8 cellular contexts compared by ENCODE assay signal in genomic region chr11:56841210-56841810, GRCh38.
DNase-seq lines count a peak whose midpoint lies in the region; ATAC-seq and TF ChIP-seq lines count a peak whose summit lies in the region.

No MANE protein-coding gene starts in this region.

- H3K4me1 ChIP-seq in heart left ventricle, result no peaks in the 10 kb centered on the region

- no peaks in the 10 kb centered on the region for H3K36me3 ChIP-seq in heart left ventricle

- intact Hi-C loops in activated naive CD4-positive, alpha-beta T cell treated with anti-CD3 and anti-CD28 coated beads for 36 hours (cut with micrococcal nuclease), result loop anchor here (1.0 to 5.0 kb wide), 5 partner anchors 275 to 616 kb away; no protein-coding TSS in a partner anchor
- intact Hi-C loops in activated T-helper 1 cell treated with anti-CD3 and anti-CD28 coated beads, Interleukin-12 subunit alpha, Interleukin-12 subunit beta, Interleukin-2, Interleukin-4 antibody, amounts not matched to agents 30 ng/mL and 10 ng/mL and 1 ng/mL, durations not matched to agents 14 hours and 24 hours and 36 hours (cut with micrococcal nuclease), result loop anchor here (1.0 kb wide), 1 partner anchor 408 kb away; no protein-coding TSS in a partner anchor
- intact Hi-C loops in heart left ventricle (cut with DNase I), result loop anchor here (1.0 to 10.0 kb wide), 13 partner anchors 63 to 513 kb away; no protein-coding TSS in a partner anchor

- no peaks in the 10 kb centered on the region for H3K9me3 Mint-ChIP-seq in activated naive CD4-positive, alpha-beta T cell treated with anti-CD3 and anti-CD28 coated beads for 36 hours
- no peaks in the 10 kb centered on the region for H3K9me3 Mint-ChIP-seq in activated T-helper 1 cell treated with anti-CD3 and anti-CD28 coated beads, Interleukin-12 subunit alpha, Interleukin-12 subunit beta, Interleukin-2, Interleukin-4 antibody, amounts not matched to agents 30 ng/mL and 10 ng/mL and 1 ng/mL, durations not matched to agents 14 hours and 24 hours and 36 hours

- H3K36me3 Mint-ChIP-seq in activated naive CD4-positive, alpha-beta T cell treated with anti-CD3 and anti-CD28 coated beads for 36 hours (ENCODE audit: low read depth), result no peaks in the 10 kb centered on the region
- H3K36me3 Mint-ChIP-seq in activated T-helper 1 cell treated with anti-CD3 and anti-CD28 coated beads, Interleukin-12 subunit alpha, Interleukin-12 subunit beta, Interleukin-2, Interleukin-4 antibody, amounts not matched to agents 30 ng/mL and 10 ng/mL and 1 ng/mL, durations not matched to agents 14 hours and 24 hours and 36 hours (ENCODE audit: low read depth), result no peaks in the 10 kb centered on the region

- no peak overlapping the region for H3K4me3 ChIP-seq in heart left ventricle

- peak; percentile 59 for DNase-seq in activated naive CD4-positive, alpha-beta T cell treated with anti-CD3 and anti-CD28 coated beads for 36 hours
- DNase-seq in activated naive CD4-positive, alpha-beta T cell (lab: John Stamatoyannopoulos, UW), result no peak
- DNase-seq in NCI-H2196 (lab: John Stamatoyannopoulos, UW; ENCODE audit: unreplicated experiment) (peak; percentile 41), heart left ventricle (peak in 3 of 5 donors; percentile 10 to 25 (median 22)), retina (peak; percentile 70)
- peak; percentile 7 for DNase-seq in activated T-helper 1 cell treated with anti-CD3 and anti-CD28 coated beads, Interleukin-12 subunit alpha, Interleukin-12 subunit beta, Interleukin-2, Interleukin-4 antibody, amounts not matched to agents 30 ng/mL and 10 ng/mL and 1 ng/mL, durations not matched to agents 14 hours and 24 hours and 36 hours (ENCODE audit: low spot score)

- CTCF ChIA-PET in activated naive CD4-positive, alpha-beta T cell treated with anti-CD3 and anti-CD28 coated beads for 36 hours (lab: Charles Lee), result interaction anchor here (0.6 to 5.5 kb wide), 17 partner anchors 22 to 677 kb away, joined by 3 to 48 read pairs (median 3); no protein-coding TSS in a partner anchor

- peaks cover 14% of the 10 kb centered on the region for H3K27me3 Mint-ChIP-seq in activated naive CD4-positive, alpha-beta T cell treated with anti-CD3 and anti-CD28 coated beads for 36 hours (ENCODE audit: low read depth)
- peaks cover 6% of the 10 kb centered on the region for H3K27me3 Mint-ChIP-seq in activated T-helper 1 cell treated with anti-CD3 and anti-CD28 coated beads, Interleukin-12 subunit alpha, Interleukin-12 subunit beta, Interleukin-2, Interleukin-4 antibody, amounts not matched to agents 30 ng/mL and 10 ng/mL and 1 ng/mL, durations not matched to agents 14 hours and 24 hours and 36 hours (ENCODE audit: insufficient read depth)

- no peak for TF ChIP-seq POLR2A in heart left ventricle (IDR thresholded peaks at IDR 0.05)

- H3K4me3 Mint-ChIP-seq in activated naive CD4-positive, alpha-beta T cell treated with anti-CD3 and anti-CD28 coated beads for 36 hours, result no peak overlapping the region
- no peak overlapping the region for H3K4me3 Mint-ChIP-seq in activated T-helper 1 cell treated with anti-CD3 and anti-CD28 coated beads, Interleukin-12 subunit alpha, Interleukin-12 subunit beta, Interleukin-2, Interleukin-4 antibody, amounts not matched to agents 30 ng/mL and 10 ng/mL and 1 ng/mL, durations not matched to agents 14 hours and 24 hours and 36 hours

- H3K27ac ChIP-seq in heart left ventricle, result no peak overlapping the region

- peak; percentile 45 to 81 (median 70) for TF ChIP-seq CTCF in heart left ventricle (IDR thresholded peaks at IDR 0.05)

- no peak overlapping the region for H3K27ac Mint-ChIP-seq in activated naive CD4-positive, alpha-beta T cell treated with anti-CD3 and anti-CD28 coated beads for 36 hours
- no peak overlapping the region for H3K27ac Mint-ChIP-seq in activated T-helper 1 cell treated with anti-CD3 and anti-CD28 coated beads, Interleukin-12 subunit alpha, Interleukin-12 subunit beta, Interleukin-2, Interleukin-4 antibody, amounts not matched to agents 30 ng/mL and 10 ng/mL and 1 ng/mL, durations not matched to agents 14 hours and 24 hours and 36 hours

- ATAC-seq in HG02642 (IDR thresholded peaks at IDR 0.05; ENCODE audit: poor library complexity, unreplicated experiment) (peak; percentile 61), heart left ventricle (peak in 1 of 4 donors; percentile 66), HG03108 (IDR thresholded peaks at IDR 0.05; ENCODE audit: unreplicated experiment) (no peak)

- H3K4me1 Mint-ChIP-seq in activated naive CD4-positive, alpha-beta T cell treated with anti-CD3 and anti-CD28 coated beads for 36 hours (ENCODE audit: low read depth), result no peaks in the 10 kb centered on the region
- peaks cover 5% of the 10 kb centered on the region for H3K4me1 Mint-ChIP-seq in activated T-helper 1 cell treated with anti-CD3 and anti-CD28 coated beads, Interleukin-12 subunit alpha, Interleukin-12 subunit beta, Interleukin-2, Interleukin-4 antibody, amounts not matched to agents 30 ng/mL and 10 ng/mL and 1 ng/mL, durations not matched to agents 14 hours and 24 hours and 36 hours (ENCODE audit: low read depth)

- WGBS in heart left ventricle, 4 donors, result 15 to 20% (median 17%) methylated on average over 8 of the region's 8 CpGs

- no peaks in the 10 kb centered on the region for H3K27me3 ChIP-seq in heart left ventricle

- H3K9me3 ChIP-seq in heart left ventricle, result no peaks in the 10 kb centered on the region

Comparison
In these comparisons a context has a peak if more than half of its experiments do, and no peak if none do; other contexts are left out.
1. DNase-seq: peak in activated naive CD4-positive, alpha-beta T cell treated with anti-CD3 and anti-CD28 coated beads for 36 hours (single experiment), NCI-H2196 (single experiment), activated T-helper 1 cell treated with anti-CD3 and anti-CD28 coated beads, Interleukin-12 subunit alpha, Interleukin-12 subunit beta, Interleukin-2, Interleukin-4 antibody, amounts not matched to agents 30 ng/mL and 10 ng/mL and 1 ng/mL, durations not matched to agents 14 hours and 24 hours and 36 hours (single experiment), heart left ventricle (3 of 5) and retina (single experiment); none in activated naive CD4-positive, alpha-beta T cell (0 of 4).